In genomic region chr4:39467470-39467869, GRCh38 we compare ENCODE assay signal across 17 cellular contexts.
"Had no signal": no experiment of that assay in that cellular context is flagged by ENCODE, and none has a peak within 500 bp of the region (broad histone marks: within the 10 kb centered on the region; RNA-seq: fewer than 3 reads in every experiment).

No MANE protein-coding gene starts in this region.

- H3K36me3 ChIP-seq: uterus had no signal

- H3K4me3 Mint-ChIP-seq: naive thymus-derived CD4-positive, alpha-beta T cell had no signal

- H3K27ac ChIP-seq: coronary artery, heart left ventricle, left lung, lower lobe of right lung, neutrophil, sigmoid colon, skin epidermis, suprapubic skin, thyroid gland, upper lobe of left lung, uterus had no signal

- H3K27me3 Mint-ChIP-seq: naive thymus-derived CD4-positive, alpha-beta T cell had no signal

- H3K4me3 ChIP-seq: coronary artery, heart left ventricle, left lung, lower lobe of right lung, sigmoid colon, skin epidermis, suprapubic skin, thyroid gland, upper lobe of left lung, uterus had no signal

- H3K27me3 ChIP-seq: heart left ventricle, left lung, neutrophil, sigmoid colon, suprapubic skin, thyroid gland, upper lobe of left lung, uterus had no signal

- H3K9me3 ChIP-seq: heart left ventricle, left lung, lower lobe of right lung, neutrophil, sigmoid colon, suprapubic skin, thyroid gland, upper lobe of left lung, uterus had no signal

- DNase-seq: effector CD4-positive, alpha-beta T cell; heart left ventricle; hypothalamus; left lung; lower lobe of right lung; mesendoderm; naive thymus-derived CD4-positive, alpha-beta T cell; sigmoid colon; stimulated activated CD4-positive, alpha-beta T cell treated with anti-CD3 and anti-CD28 coated beads, Interleukin-12 subunit alpha, Interleukin-12 subunit beta, amount 100 ng/mL, for 4 hours; stimulated activated naive CD4-positive, alpha-beta T cell treated with Interleukin-2 at 50 U/mL for 16 hours; thyroid gland; upper lobe of left lung; uterus had no signal

- H3K9me3 Mint-ChIP-seq: naive thymus-derived CD4-positive, alpha-beta T cell had no signal

- ATAC-seq: heart left ventricle; lower lobe of right lung; naive thymus-derived CD4-positive, alpha-beta T cell had no signal

- H3K4me1 ChIP-seq: lower lobe of right lung, thyroid gland, uterus had no signal
